8 cellular contexts compared by ENCODE assay signal in genomic region chr19:45079063-45079910, GRCh38. TPM values are rescaled to one million over a fixed set of nuclear protein-coding genes. Genes with fewer than 3 reads are reported as not detected.
DNase-seq lines count a peak whose midpoint lies in the region; ATAC-seq and TF ChIP-seq lines count a peak whose summit lies in the region.

A gene with protein sequence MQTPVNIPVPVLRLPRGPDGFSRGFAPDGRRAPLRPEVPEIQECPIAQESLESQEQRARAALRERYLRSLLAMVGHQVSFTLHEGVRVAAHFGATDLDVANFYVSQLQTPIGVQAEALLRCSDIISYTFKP (plus strand): TSS chr19:45079260. CDS start chr19:45090115, 10,855 bp downstream.

- DNase-seq in NCI-H2081 (lab: John Stamatoyannopoulos, UW) (peak; percentile 79 to 80), NCI-H2081 treated with DMSO at 0.1 percent for 48 hours (lab: John Stamatoyannopoulos, UW) (no peak), LNCaP clone FGC (ENCODE audit: low read depth) (no peak), SJSA1 (ENCODE audit: low read depth in 1 of 2, low spot score in 2 of 2) (peak; percentile 74 to 78), nucleus accumbens (lab: John Stamatoyannopoulos, UW) (peak in 53 of 56 donors; percentile 11 to 81 (median 55)), substantia nigra (lab: John Stamatoyannopoulos, UW) (peak in 45 of 49 donors; percentile 7 to 86 (median 62))
- peak; percentile 55 to 78 (median 60) for DNase-seq in activated naive CD4-positive, alpha-beta T cell (lab: John Stamatoyannopoulos, UW)

- no peak for TF ChIP-seq EP300 in gastroesophageal sphincter (IDR thresholded peaks at IDR 0.05)

- H3K9me3 ChIP-seq in SJSA1 (replicated peaks) (no peaks in the 10 kb centered on the region; the same call in 1 of the 2 replicates), gastroesophageal sphincter (no peaks in the 10 kb centered on the region)

- H3K36me3 ChIP-seq in SJSA1 (peaks cover 26% of the 10 kb centered on the region), gastroesophageal sphincter (peaks cover 0 to 24% of the 10 kb centered on the region in 2 donors)

- no peaks in the 10 kb centered on the region for H3K27me3 ChIP-seq in SJSA1 (replicated peaks)
- no peaks in the 10 kb centered on the region for H3K27me3 ChIP-seq in gastroesophageal sphincter

- ATAC-seq in gastroesophageal sphincter: peak; percentile 78

- H3K4me3 ChIP-seq in LNCaP clone FGC (ENCODE audit: low read depth, low read length): peak within 1 kb of the TSS; percentile 81
- peak within 1 kb of the TSS; percentile 77 for H3K4me3 ChIP-seq in SJSA1
- H3K4me3 ChIP-seq in gastroesophageal sphincter: peak within 1 kb of the TSS; percentile 56 to 76

- WGBS in gastroesophageal sphincter (ENCODE audit: low coverage in 1 of 2), 2 donors: 0% methylated on average over 16 to 21 of the region's 61 CpGs

- TF ChIP-seq POLR2A in gastroesophageal sphincter (IDR thresholded peaks at IDR 0.05): peak; percentile 34 to 44

- no peak for TF ChIP-seq CTCF in LNCaP clone FGC (IDR thresholded peaks at IDR 0.05; ENCODE audit: control insufficient read depth, extremely low read depth, insufficient read depth)
- TF ChIP-seq CTCF in gastroesophageal sphincter (IDR thresholded peaks at IDR 0.05): peak in 3 of 4 experiments; percentile 22 to 50 (median 45)

- H3K4me1 ChIP-seq in SJSA1 (replicated peaks) (peaks cover 16% of the 10 kb centered on the region), gastroesophageal sphincter (peaks cover 0 to 61% (median 16%) of the 10 kb centered on the region in 3 donors)

- peak within 1 kb of the TSS; percentile 11; the same call in 1 of the 2 replicates for H3K27ac ChIP-seq in SJSA1
- peak within 1 kb of the TSS in 3 of 4 donors; percentile 70 to 74 (median 73) for H3K27ac ChIP-seq in gastroesophageal sphincter
- H3K27ac ChIP-seq in substantia nigra (ENCODE audit: low read depth, low read length, poor library complexity, severe bottlenecking): peak within 1 kb of the TSS; percentile 68

RNA-seq across cellular contexts. Expression of the gene that starts here (rescaled TPM):
- total RNA-seq in SJSA1 (2014; rRNA removed; shearing (Covaris generic)): 42.0 and 46.9 TPM in 2 replicates
- total RNA-seq in gastroesophageal sphincter: 10 to 100 TPM in 3 of 4 donors, 1 to 10 TPM in 1; 6.4 to 17.6 (median 14.8) TPM

Comparison
In these comparisons a context has a peak if more than half of its experiments do, and no peak if none do; other contexts are left out.
1. DNase-seq: peak in NCI-H2081 (2 of 2), SJSA1 (2 of 2), activated naive CD4-positive, alpha-beta T cell (4 of 4), nucleus accumbens (53 of 56) and substantia nigra (45 of 49); none in NCI-H2081 treated with DMSO at 0.1 percent for 48 hours (single experiment) and LNCaP clone FGC (single experiment).
2. H3K27ac ChIP-seq: peak in every context shown above with its lines; median percentile 73 in gastroesophageal sphincter; 68 in substantia nigra; 11 in SJSA1.
3. Peak in every context shown above with its lines, with median percentiles within 50 percentile points of each other: H3K4me3 ChIP-seq.